10 cellular contexts compared by ENCODE assay signal in genomic region chr3:167691366-167691765, GRCh38. TPM values are rescaled to one million over a fixed set of nuclear protein-coding genes. Genes with fewer than 3 reads are reported as not detected.
DNase-seq lines count a peak whose midpoint lies in the region; ATAC-seq and TF ChIP-seq lines count a peak whose summit lies in the region.
"Had no signal": no experiment of that assay in that cellular context is flagged by ENCODE, and none has a peak within 500 bp of the region (broad histone marks: within the 10 kb centered on the region; RNA-seq: fewer than 3 reads in every experiment).

No MANE protein-coding gene starts in this region.

- no TSS peak for BruUV-seq in Calu3 (replicated peaks; lab: Mats Ljungman, UMichigan)

- H3K27me3 ChIP-seq in adrenal gland, result no peaks in the 10 kb centered on the region

- no peak overlapping the region for H3K27ac ChIP-seq in adrenal gland
- H3K27ac ChIP-seq: thoracic aorta had no signal

- H3K9me3 Mint-ChIP-seq in Calu3 (ENCODE audit: low read depth, unreplicated experiment), result no peaks in the 10 kb centered on the region

- TF ChIP-seq CTCF in Calu3 (IDR thresholded peaks at IDR 0.05; ENCODE audit: unreplicated experiment) (no peak), adrenal gland (IDR thresholded peaks at IDR 0.05) (no peak)

- TF ChIP-seq POLR2A in adrenal gland (IDR thresholded peaks at IDR 0.05), result no peak

- no peaks in the 10 kb centered on the region for H3K36me3 ChIP-seq in adrenal gland (replicated peaks in 1 of 2)

- DNase-seq in stimulated activated CD4-positive, alpha-beta T cell treated with anti-CD3 and anti-CD28 coated beads, Interleukin-12 subunit alpha, Interleukin-12 subunit beta, amount 100 ng/mL, for 48 hours (ENCODE audit: low read depth in 2 of 3, low spot score in 1 of 3), result peak; percentile 17 to 28 (median 27)
- DNase-seq in stimulated activated CD4-positive, alpha-beta T cell treated with anti-CD3 and anti-CD28 coated beads, Interleukin-12 subunit alpha, Interleukin-12 subunit beta, amount 100 ng/mL, for 4 hours, result no peak
- DNase-seq in activated CD4-positive, alpha-beta T cell treated with anti-CD3 and anti-CD28 coated beads for 48 hours, result peak; percentile 33
- peak; percentile 9 for DNase-seq in stromal cell of bone marrow (ENCODE audit: low read depth)
- no peak for DNase-seq in Calu3
- no peak for DNase-seq in adrenal gland
- DNase-seq in islet precursor cell, result no peak

- intact Hi-C loops in Calu3 (cut with micrococcal nuclease; ENCODE audit: unreplicated experiment), result no loop called here
- intact Hi-C loops in adrenal gland (cut with DNase I), result no loop called here

- peak; percentile 100 for ATAC-seq in HG03135 (IDR thresholded peaks at IDR 0.05; ENCODE audit: unreplicated experiment)

- no peak overlapping the region for H3K4me3 Mint-ChIP-seq in Calu3 (ENCODE audit: low read depth, unreplicated experiment)

- 58 to 86% (median 80%) methylated on average over 3 of the region's 3 CpGs for WGBS in adrenal gland, 4 donors

- no peak overlapping the region for H3K4me3 ChIP-seq in adrenal gland
- H3K4me3 ChIP-seq: thoracic aorta had no signal

- H3K4me1 Mint-ChIP-seq in Calu3 (ENCODE audit: low read depth, unreplicated experiment), result peaks cover 10% of the 10 kb centered on the region

- no peak overlapping the region for H3K27ac Mint-ChIP-seq in Calu3 (ENCODE audit: unreplicated experiment)

- peaks cover 47% of the 10 kb centered on the region for H3K36me3 Mint-ChIP-seq in Calu3 (ENCODE audit: insufficient read depth, unreplicated experiment)

- CTCF ChIA-PET in Calu3 (lab: Charles Lee), result no interaction called here

- no peaks in the 10 kb centered on the region for H3K4me1 ChIP-seq in adrenal gland (replicated peaks in 1 of 2)

- H3K9me3 ChIP-seq in adrenal gland (replicated peaks in 1 of 3), result no peaks in the 10 kb centered on the region
- H3K9me3 ChIP-seq: thoracic aorta had no signal

- no peaks in the 10 kb centered on the region for H3K27me3 Mint-ChIP-seq in Calu3 (ENCODE audit: unreplicated experiment)

RNA-seq across cellular contexts. Expression of gene WDR49, which starts 37.6 kb away (rescaled TPM):
- total RNA-seq in Calu3 (2022), result 1.4 and 2.2 TPM in 2 replicates
- 1 to 10 TPM in 1 of 8 donors, under 1 TPM in 4, not detected in 3; 0.25 to 1.3 (median 0.34) TPM for total RNA-seq in adrenal gland
- under 1 TPM in 1 of 3 donors, not detected in 2; 0.07 TPM for polyA plus RNA-seq in adrenal gland
- total RNA-seq: Daoy had no signal

RNA-seq across cellular contexts. Expression of gene PDCD10, which starts 43.3 kb away (rescaled TPM):
- total RNA-seq in Calu3 (2022) (117 and 120 TPM in 2 replicates), adrenal gland (10 to 100 TPM; 25.0 to 60.5 (median 41.6) TPM)
- 100 to 1,000 TPM in 1 of 3 donors, 10 to 100 TPM in 2; 11.6 to 146 (median 18.8) TPM for polyA plus RNA-seq in adrenal gland

RNA-seq across cellular contexts. Expression of gene SERPINI1, which starts 44.2 kb away (rescaled TPM):
- 1.9 and 2.2 TPM in 2 replicates for total RNA-seq in Calu3 (2022)
- 10 to 100 TPM in 2 of 8 donors, 1 to 10 TPM in 6; 3.2 to 17.1 (median 8.0) TPM for total RNA-seq in adrenal gland
- polyA plus RNA-seq in adrenal gland, result 10 to 100 TPM; 17.8 to 20.7 (median 18.4) TPM

Comparison
In these comparisons a context has a peak if more than half of its experiments do, and no peak if none do; other contexts are left out.
1. DNase-seq: peak in stimulated activated CD4-positive, alpha-beta T cell treated with anti-CD3 and anti-CD28 coated beads, Interleukin-12 subunit alpha, Interleukin-12 subunit beta, amount 100 ng/mL, for 48 hours (3 of 3), activated CD4-positive, alpha-beta T cell treated with anti-CD3 and anti-CD28 coated beads for 48 hours (single experiment) and stromal cell of bone marrow (single experiment); none in stimulated activated CD4-positive, alpha-beta T cell treated with anti-CD3 and anti-CD28 coated beads, Interleukin-12 subunit alpha, Interleukin-12 subunit beta, amount 100 ng/mL, for 4 hours (single experiment), Calu3 (single experiment), adrenal gland (0 of 7) and islet precursor cell (single experiment).